ENCODE assay signal across 9 cellular contexts in genomic region chr5:140868721-140869554, GRCh38. TPM values are rescaled to one million over a fixed set of nuclear protein-coding genes. Genes with fewer than 3 reads are reported as not detected.
A peak's percentile ranks its signal among the peaks of the same experiment; 100 is the strongest.
DNase-seq lines count a peak whose midpoint lies in the region; ATAC-seq, FAIRE-seq and TF ChIP-seq lines count a peak whose summit lies in the region.
"Had no signal": no experiment of that assay in that cellular context is flagged by ENCODE, and none has a peak within 500 bp of the region (broad histone marks: within the 10 kb centered on the region; RNA-seq: fewer than 3 reads in every experiment).

A gene with protein sequence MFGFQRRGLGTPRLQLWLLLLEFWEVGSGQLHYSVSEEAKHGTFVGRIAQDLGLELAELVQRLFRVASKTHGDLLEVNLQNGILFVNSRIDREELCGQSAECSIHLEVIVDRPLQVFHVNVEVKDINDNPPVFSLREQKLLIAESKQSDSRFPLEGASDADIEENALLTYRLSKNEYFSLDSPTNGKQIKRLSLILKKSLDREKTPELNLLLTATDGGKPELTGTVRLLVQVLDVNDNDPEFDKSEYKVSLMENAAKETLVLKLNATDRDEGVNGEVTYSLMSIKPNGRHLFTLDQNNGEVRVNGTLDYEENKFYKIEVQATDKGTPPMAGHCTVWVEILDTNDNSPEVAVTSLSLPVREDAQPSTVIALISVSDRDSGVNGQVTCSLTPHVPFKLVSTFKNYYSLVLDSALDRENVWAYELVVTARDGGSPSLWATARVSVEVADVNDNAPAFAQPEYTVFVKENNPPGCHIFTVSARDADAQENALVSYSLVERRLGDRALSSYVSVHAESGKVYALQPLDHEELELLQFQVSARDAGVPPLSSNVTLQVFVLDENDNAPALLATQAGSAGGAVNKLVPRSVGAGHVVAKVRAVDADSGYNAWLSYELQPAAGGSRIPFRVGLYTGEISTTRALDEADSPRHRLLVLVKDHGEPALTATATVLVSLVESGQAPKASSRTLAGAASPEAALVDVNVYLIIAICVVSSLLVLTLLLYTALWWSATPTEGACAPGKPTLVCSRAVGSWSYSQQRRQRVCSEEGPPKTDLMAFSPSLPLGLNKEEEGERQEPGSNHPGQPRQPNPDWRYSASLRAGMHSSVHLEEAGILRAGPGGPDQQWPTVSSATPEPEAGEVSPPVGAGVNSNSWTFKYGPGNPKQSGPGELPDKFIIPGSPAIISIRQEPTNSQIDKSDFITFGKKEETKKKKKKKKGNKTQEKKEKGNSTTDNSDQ (plus strand): TSS chr5:140868957. CDS start chr5:140869104, 147 bp downstream.

- CTCF ChIA-PET in K562 (lab: Yijun Ruan, JAX; ENCODE audit: low intra/inter-chr PET ratio): no interaction called here

- in situ Hi-C loops in K562 (cut with MboI): no loop called here

- no peak within 1 kb of the TSS for H3K4me3 Mint-ChIP-seq in naive thymus-derived CD8-positive, alpha-beta T cell

- H3K9me3 ChIP-seq in BE2C (no peaks in the 10 kb centered on the region), K562 (replicated peaks; ENCODE audit: control insufficient read depth, insufficient read depth, low read depth, low read length) (no peaks in the 10 kb centered on the region)
- H3K9me3 ChIP-seq: SJCRH30 had no signal

- peak; percentile 68; the same call in 2 of the 3 replicates for ATAC-seq in K562
- ATAC-seq in naive thymus-derived CD8-positive, alpha-beta T cell: no peak
- ATAC-seq in esophagus mucosa: no peak

- no peak for TF ChIP-seq POLR2A in K562 (conservative IDR thresholded peaks at IDR 0.05)

- H3K4me1 ChIP-seq in BE2C (no peaks in the 10 kb centered on the region), K562 (replicated peaks in 1 of 2; ENCODE audit: control insufficient read depth in 2 of 2, insufficient read depth in 2 of 2, low read length in 2 of 2) (no peaks in the 10 kb centered on the region)
- H3K4me1 ChIP-seq: SJCRH30 had no signal

- peaks cover 3% of the 10 kb centered on the region for H3K36me3 ChIP-seq in BE2C
- no peaks in the 10 kb centered on the region for H3K36me3 ChIP-seq in K562 (ENCODE audit: control insufficient read depth, insufficient read depth, low read length)
- H3K36me3 ChIP-seq: SJCRH30 had no signal

- peak; percentile 55 for DNase-seq in BE2C
- peak in 2 of 4 experiments; percentile 7 to 19 for DNase-seq in K562 (ENCODE audit: extremely low read depth in 1 of 4, low spot score in 3 of 4)
- peak; percentile 22 for DNase-seq in left kidney (ENCODE audit: low read depth, low spot score)
- DNase-seq in naive thymus-derived CD8-positive, alpha-beta T cell: no peak
- DNase-seq in D341Med (ENCODE audit: low spot score): no peak
- no peak for DNase-seq in NCI-H1105 (lab: John Stamatoyannopoulos, UW)

- BruUV-seq in K562 (replicated peaks; lab: Mats Ljungman, UMichigan): no TSS peak

- no peak within 1 kb of the TSS for H3K9ac ChIP-seq in K562 (ENCODE audit: insufficient read depth in 1 of 2, low read depth in 2 of 2, low read length in 2 of 2)

- peaks cover 0 to 1% (median 0%) of the 10 kb centered on the region in 4 donors for H3K4me1 Mint-ChIP-seq in naive thymus-derived CD8-positive, alpha-beta T cell

- no peaks in the 10 kb centered on the region for H3K9me1 ChIP-seq in K562 (ENCODE audit: control insufficient read depth, insufficient read depth, low read length)

- peak within 1 kb of the TSS; percentile 66 for H3K4me3 ChIP-seq in BE2C (ENCODE audit: low read depth, low read length)
- no peak within 1 kb of the TSS for H3K4me3 ChIP-seq in K562
- H3K4me3 ChIP-seq: SJCRH30 had no signal

- WGBS in K562 (ENCODE audit: insufficient coverage, low coverage, missing lambda C conversion rate): 2% methylated on average over 41 of the region's 41 CpGs

- H3K36me3 Mint-ChIP-seq in naive thymus-derived CD8-positive, alpha-beta T cell: peaks cover 8 to 12% (median 12%) of the 10 kb centered on the region in 3 donors

- intact Hi-C loops in K562 (cut with micrococcal nuclease): loop anchor here (5.0 kb wide), 1 partner anchor 173 kb away; no protein-coding TSS in a partner anchor

- peaks cover 11 to 50% (median 23%) of the 10 kb centered on the region in 5 donors for H3K27me3 Mint-ChIP-seq in naive thymus-derived CD8-positive, alpha-beta T cell

- no peak within 1 kb of the TSS for H3K27ac Mint-ChIP-seq in naive thymus-derived CD8-positive, alpha-beta T cell

- no peaks in the 10 kb centered on the region for H4K20me1 ChIP-seq in K562 (replicated peaks; ENCODE audit: control insufficient read depth, insufficient read depth, low read length)

- H3K27ac ChIP-seq in K562 (ENCODE audit: extremely low read depth, low read depth, low read length): no peak within 1 kb of the TSS
- H3K27ac ChIP-seq: SJCRH30 had no signal

- no peak for FAIRE-seq in K562 (lab: Jason Lieb, UNC)

- H2AFZ ChIP-seq in K562 (ENCODE audit: low read depth, low read length): no peak within 1 kb of the TSS

- peak; percentile 44 for TF ChIP-seq RAD21 in Ishikawa (IDR thresholded peaks at IDR 0.05; ENCODE audit: low read depth)
- TF ChIP-seq RAD21 in K562 (CRISPR knock-in tag; conservative IDR thresholded peaks at IDR 0.05 in 1 of 2, IDR thresholded peaks at IDR 0.05 in 1 of 2): peak in 1 of 2 experiments; percentile 26; a peak in 1 of 4 replicates

- H3K27me3 ChIP-seq in BE2C: no peaks in the 10 kb centered on the region
- H3K27me3 ChIP-seq in K562 (ENCODE audit: control insufficient read depth in 2 of 2, insufficient read depth in 2 of 2, low read length in 2 of 2): no peaks in the 10 kb centered on the region
- H3K27me3 ChIP-seq: SJCRH30 had no signal

- peaks cover 0 to 52% (median 20%) of the 10 kb centered on the region in 9 donors for H3K9me3 Mint-ChIP-seq in naive thymus-derived CD8-positive, alpha-beta T cell

- no peak for TF ChIP-seq EP300 in Ishikawa (IDR thresholded peaks at IDR 0.05; ENCODE audit: borderline replicate concordance)
- TF ChIP-seq EP300 in K562 (IDR thresholded peaks at IDR 0.05; ENCODE audit: low read length): no peak

- no peaks in the 10 kb centered on the region for H3K79me2 ChIP-seq in K562 (ENCODE audit: control insufficient read depth, insufficient read depth, low read length)

- H3K4me2 ChIP-seq in K562 (ENCODE audit: insufficient read depth, low read length): no peak within 1 kb of the TSS

- peak; percentile 72 for TF ChIP-seq CTCF in BE2C (IDR thresholded peaks at IDR 0.05; ENCODE audit: low read depth, low read length)
- peak; percentile 13 to 47 (median 24); a peak in 2 of 6 replicates for TF ChIP-seq CTCF in K562 (IDR thresholded peaks at IDR 0.05 in 2 of 3, conservative IDR thresholded peaks at IDR 0.05 in 1 of 3; ENCODE audit: insufficient read depth in 2 of 3, low read depth in 1 of 3, low read length in 3 of 3)

- POLR2A ChIA-PET in K562 (lab: Yijun Ruan, JAX): interaction anchor here (0.6 kb wide), 1 partner anchor 11 kb away, joined by 3 read pairs; no protein-coding TSS in a partner anchor
- POLR2A ChIA-PET in naive thymus-derived CD8-positive, alpha-beta T cell (lab: Charles Lee): no interaction called here

TF ChIP-seq in K562, 482 proteins besides CTCF, POLR2A, EP300 and RAD21:
- TF ChIP-seq GABPA (tag; conservative IDR thresholded peaks at IDR 0.05; ENCODE audit: low read depth): no peak
- TF ChIP-seq OTX1 (CRISPR knock-in tag; IDR thresholded peaks at IDR 0.05): no peak
- TF ChIP-seq ZNF280A (IDR thresholded peaks at IDR 0.05; ENCODE audit: low read depth, partially characterized antibody): no peak

RNA-seq across cellular contexts. Expression of the gene that starts here (rescaled TPM):
- 7.9 TPM for polyA plus RNA-seq in BE2C (2012; ENCODE audit: insufficient read depth, insufficient read length, low read depth)
- total RNA-seq in K562 (2011; cell fraction: chromatin; rRNA removed; ENCODE audit: low replicate concordance): not detected in 2 replicates
- total RNA-seq in K562 (2011; cell fraction: nucleolus; rRNA removed): not detected in 2 replicates
- not detected in 2 replicates for total RNA-seq in K562 (2011; cell fraction: nucleoplasm; rRNA removed)
- not detected in 2 replicates for total RNA-seq in K562 (2014; rRNA removed)
- total RNA-seq in K562 (2014; rRNA removed; fragmentation: Illumina TruSeq; extraction: Trizol): not detected in 2 replicates
- total RNA-seq in K562 (2015; rRNA removed; fragmentation: Illumina TruSeq; extraction: Trizol): not detected in 2 replicates
- not detected in 2 replicates for total RNA-seq in K562 (2021)
- not detected in 2 replicates for polyA plus RNA-seq in K562 (2011; rRNA removed)
- polyA plus RNA-seq in K562 (2011; cell fraction: cytosol; rRNA removed): not detected in 2 replicates
- not detected in 2 replicates for polyA plus RNA-seq in K562 (2011; cell fraction: nucleus; rRNA removed)
- polyA plus RNA-seq in K562 (2012): not detected in 2 replicates
- not detected in 2 replicates for polyA plus RNA-seq in K562 (2014; fragmentation: Illumina TruSeq; extraction: Trizol)
- polyA plus RNA-seq in K562 (2014; fragmentation: Nextera tagmentation; extraction: Ambion mirVana): not detected
- polyA plus RNA-seq in K562 (2014; rRNA removed): not detected in 2 replicates
- not detected in 2 replicates for polyA minus RNA-seq in K562 (2011; rRNA and poly(A)+ RNA removed)
- polyA minus RNA-seq in K562 (2011; cell fraction: cytosol; rRNA and poly(A)+ RNA removed): not detected in 2 replicates
- not detected in 2 replicates for polyA minus RNA-seq in K562 (2011; cell fraction: nucleus; rRNA and poly(A)+ RNA removed)
- total RNA-seq in naive thymus-derived CD8-positive, alpha-beta T cell: not detected
- polyA plus RNA-seq in naive thymus-derived CD8-positive, alpha-beta T cell: not detected
- not detected for total RNA-seq in esophagus mucosa
- total RNA-seq: SJCRH30 had no signal

Comparison
In these comparisons a context has a peak if more than half of its experiments do, and no peak if none do; other contexts are left out.
1. Peak in ATAC-seq in K562; RNA of the gene not detected or under 1 TPM.
2. DNase-seq: peak in BE2C (single experiment) and left kidney (single experiment); none in naive thymus-derived CD8-positive, alpha-beta T cell (0 of 10), D341Med (single experiment) and NCI-H1105 (single experiment).